In genomic region chr10:46550795-46551700, GRCh38 we compare ENCODE assay signal across 1 cellular context.
TF ChIP-seq lines count a peak whose summit lies in the region.

No MANE protein-coding gene starts in this region.

TF ChIP-seq in WTC11, 78 proteins besides CTCF, POLR2A, EP300 and RAD21 (continued from another document):
- TF ChIP-seq USF1 (CRISPR knock-in tag; IDR thresholded peaks at IDR 0.05) = no peak
- TF ChIP-seq CDX4 (CRISPR knock-in tag; IDR thresholded peaks at IDR 0.05; ENCODE audit: borderline replicate concordance) = no peak
- no peak for TF ChIP-seq MYBL2 (CRISPR knock-in tag; IDR thresholded peaks at IDR 0.05)
